In genomic region chr18:48688961-48689360, GRCh38 we compare ENCODE assay signal across 14 cellular contexts.
DNase-seq lines count a peak whose midpoint lies in the region; ATAC-seq lines count a peak whose summit lies in the region.
"Had no signal": no experiment of that assay in that cellular context is flagged by ENCODE, and none has a peak within 500 bp of the region (broad histone marks: within the 10 kb centered on the region; RNA-seq: fewer than 3 reads in every experiment).

No MANE protein-coding gene starts in this region.

- intact Hi-C loops in left cardiac atrium (cut with DNase I) = loop anchor here (10.0 kb wide), 2 partner anchors 86 to 256 kb away; no protein-coding TSS in a partner anchor
- intact Hi-C loops in right cardiac atrium (cut with DNase I) = loop anchor here in 2 of 4 donors (10.0 kb wide), 2 partner anchors 86 to 246 kb away; no protein-coding TSS in a partner anchor

- ATAC-seq in left cardiac atrium (no peak), right cardiac atrium (no peak), GM21723 (IDR thresholded peaks at IDR 0.05; ENCODE audit: unreplicated experiment) (no peak), GM21576 (IDR thresholded peaks at IDR 0.05; ENCODE audit: unreplicated experiment) (no peak), GM21515 (IDR thresholded peaks at IDR 0.05; ENCODE audit: unreplicated experiment) (no peak)

- no peaks in the 10 kb centered on the region for H3K9me3 ChIP-seq in right cardiac atrium (ENCODE audit: control insufficient read depth, low read length)
- H3K9me3 ChIP-seq: BLaER1 had no signal

- DNase-seq in left cardiac atrium = peak; percentile 8
- DNase-seq in right cardiac atrium = no peak
- peak; percentile 61 for DNase-seq in globus pallidus (ENCODE audit: low spot score)
- peak; percentile 77 for DNase-seq in pons (ENCODE audit: low spot score)
- no peak for DNase-seq in SKM-1 (lab: John Stamatoyannopoulos, UW; ENCODE audit: unreplicated experiment)
- DNase-seq: Calu3, DMS 273 treated with DMSO at 0.1 percent for 48 hours, HCEC 1CT, HFFc6 had no signal

- peaks cover 7% of the 10 kb centered on the region for H3K4me1 ChIP-seq in right cardiac atrium (ENCODE audit: control insufficient read depth, insufficient read depth, low read length)

- H3K27me3 ChIP-seq in right cardiac atrium (ENCODE audit: control insufficient read depth, insufficient read depth) = no peaks in the 10 kb centered on the region
- H3K27me3 ChIP-seq: BLaER1 had no signal

- 93% methylated on average over 9 of the region's 9 CpGs for WGBS in right cardiac atrium

- H3K27ac ChIP-seq in right cardiac atrium (ENCODE audit: low read length) = no peak overlapping the region
- H3K27ac ChIP-seq: 22Rv1, BLaER1 had no signal

- H3K4me3 ChIP-seq in right cardiac atrium (ENCODE audit: low read length) = no peak overlapping the region
- H3K4me3 ChIP-seq: BLaER1 had no signal

Comparison
In these comparisons a context has a peak if more than half of its experiments do, and no peak if none do; other contexts are left out.
1. DNase-seq: peak in left cardiac atrium (single experiment), globus pallidus (single experiment) and pons (single experiment); none in right cardiac atrium (0 of 3) and SKM-1 (single experiment).